ENCODE assay signal across 26 cellular contexts in genomic region chr6:22519237-22519636, GRCh38. TPM values are rescaled to one million over a fixed set of nuclear protein-coding genes. Genes with fewer than 3 reads are reported as not detected.
DNase-seq lines count a peak whose midpoint lies in the region; ATAC-seq and TF ChIP-seq lines count a peak whose summit lies in the region.
"Had no signal": no experiment of that assay in that cellular context is flagged by ENCODE, and none has a peak within 500 bp of the region (broad histone marks: within the 10 kb centered on the region; RNA-seq: fewer than 3 reads in every experiment).

No MANE protein-coding gene starts in this region.

- no peak overlapping the region for H3K9ac ChIP-seq in Loucy (ENCODE audit: low read depth, low read length, poor library complexity, severe bottlenecking)
- no peak overlapping the region for H3K9ac ChIP-seq in neural progenitor cell
- H3K9ac ChIP-seq: BLaER1 had no signal

- no peak overlapping the region for H3K4me3 ChIP-seq in Loucy (ENCODE audit: low read length, poor library complexity, severe bottlenecking)
- no peak overlapping the region for H3K4me3 ChIP-seq in neural progenitor cell
- H3K4me3 ChIP-seq in heart left ventricle = no peak overlapping the region
- H3K4me3 ChIP-seq: BLaER1, MG63 had no signal

- H3K4me1 ChIP-seq in Loucy (ENCODE audit: insufficient read depth, low read length, poor library complexity, severe bottlenecking) = no peaks in the 10 kb centered on the region
- no peaks in the 10 kb centered on the region for H3K4me1 ChIP-seq in neural progenitor cell
- no peaks in the 10 kb centered on the region for H3K4me1 ChIP-seq in heart left ventricle
- H3K4me1 ChIP-seq: BLaER1 had no signal

- H3K27me3 Mint-ChIP-seq in neural progenitor cell (ENCODE audit: insufficient read depth, low read depth) = no peaks in the 10 kb centered on the region
- H3K27me3 Mint-ChIP-seq: CD4-positive, CD25-positive, alpha-beta regulatory T cell had no signal

- H3K9me3 ChIP-seq in Loucy (ENCODE audit: insufficient read depth, low read depth, low read length) (no peaks in the 10 kb centered on the region), neural progenitor cell (ENCODE audit: low read depth) (no peaks in the 10 kb centered on the region), heart left ventricle (no peaks in the 10 kb centered on the region)
- H3K9me3 ChIP-seq: BLaER1, MG63 had no signal

- no peak for ATAC-seq in heart left ventricle
- ATAC-seq: Panc1 had no signal

- DNase-seq in neural progenitor cell (ENCODE audit: low spot score) = no peak
- no peak for DNase-seq in D341Med (ENCODE audit: low spot score)
- no peak for DNase-seq in cerebellar nuclear complex (lab: John Stamatoyannopoulos, UW)
- DNase-seq in heart left ventricle = no peak
- DNase-seq: CD4-positive, CD25-positive, alpha-beta regulatory T cell; DMS53; H7; KBM-7; MG63; NCI-H1105 treated with DMSO at 0.1 percent for 48 hours; NCI-H146; NCI-H1930; NCI-H446 treated with DMSO at 0.1 percent for 48 hours; NCI-H526; SHP77 had no signal

- H3K79me2 ChIP-seq in Loucy (ENCODE audit: insufficient read depth, low read length) (no peaks in the 10 kb centered on the region), neural progenitor cell (ENCODE audit: low read depth) (no peaks in the 10 kb centered on the region)

- H3K27me3 ChIP-seq in Loucy (ENCODE audit: insufficient read depth, low read length, poor library complexity, severe bottlenecking) = no peaks in the 10 kb centered on the region
- H3K27me3 ChIP-seq in neural progenitor cell = no peaks in the 10 kb centered on the region
- H3K27me3 ChIP-seq in heart left ventricle = no peaks in the 10 kb centered on the region
- H3K27me3 ChIP-seq: BLaER1, MG63 had no signal

- H3F3A ChIP-seq in Loucy (ENCODE audit: low read depth) (no peaks in the 10 kb centered on the region), neural progenitor cell (ENCODE audit: low read depth) (no peaks in the 10 kb centered on the region)

- H3K4me2 ChIP-seq in Loucy (ENCODE audit: low read depth, low read length, poor library complexity, severe bottlenecking) (no peak overlapping the region), neural progenitor cell (no peak overlapping the region)
- H3K4me2 ChIP-seq: BLaER1 had no signal

- H2AFZ ChIP-seq in Loucy (ENCODE audit: low read length) = no peak overlapping the region
- no peak overlapping the region for H2AFZ ChIP-seq in neural progenitor cell (replicated peaks)

- H3K27ac Mint-ChIP-seq in neural progenitor cell = no peak overlapping the region
- H3K27ac Mint-ChIP-seq: CD4-positive, CD25-positive, alpha-beta regulatory T cell had no signal

- intact Hi-C loops in heart left ventricle (cut with DNase I) = no loop called here

- H3K27ac ChIP-seq in 22Rv1 (no peak overlapping the region), VCaP (peak overlapping the region; percentile 88), neural progenitor cell (no peak overlapping the region), heart left ventricle (no peak overlapping the region)
- H3K27ac ChIP-seq: BLaER1, RWPE1 had no signal

- peaks cover 2% of the 10 kb centered on the region for H3K9me3 Mint-ChIP-seq in neural progenitor cell

- H3K36me3 ChIP-seq in Loucy (ENCODE audit: insufficient read depth, low read length) = no peaks in the 10 kb centered on the region
- no peaks in the 10 kb centered on the region for H3K36me3 ChIP-seq in neural progenitor cell
- no peaks in the 10 kb centered on the region for H3K36me3 ChIP-seq in heart left ventricle
- H3K36me3 ChIP-seq: BLaER1, MG63 had no signal

- TF ChIP-seq CTCF in 22Rv1 (IDR thresholded peaks at IDR 0.05) (peak; percentile 32), Loucy (conservative IDR thresholded peaks at IDR 0.05; ENCODE audit: low read length) (peak; percentile 58), VCaP (conservative IDR thresholded peaks at IDR 0.05) (no peak), neural progenitor cell (IDR thresholded peaks at IDR 0.05) (peak; percentile 38), heart left ventricle (IDR thresholded peaks at IDR 0.05) (no peak)

- peaks cover under 1% of the 10 kb centered on the region for H3K4me1 Mint-ChIP-seq in neural progenitor cell
- H3K4me1 Mint-ChIP-seq: CD4-positive, CD25-positive, alpha-beta regulatory T cell had no signal

- TF ChIP-seq POLR2A in heart left ventricle (IDR thresholded peaks at IDR 0.05) = no peak

- WGBS in heart left ventricle, 4 donors = 97% methylated on average over 2 of the region's 2 CpGs

- no peaks in the 10 kb centered on the region for H3K9me2 ChIP-seq in Loucy (replicated peaks; ENCODE audit: low read depth, low read length)

- H4K20me1 ChIP-seq in Loucy (ENCODE audit: insufficient read depth, low read length, poor library complexity, severe bottlenecking) (no peaks in the 10 kb centered on the region), neural progenitor cell (ENCODE audit: low read depth) (no peaks in the 10 kb centered on the region)
- H4K20me1 ChIP-seq: BLaER1 had no signal

- no peaks in the 10 kb centered on the region for H3K36me3 Mint-ChIP-seq in neural progenitor cell
- H3K36me3 Mint-ChIP-seq: CD4-positive, CD25-positive, alpha-beta regulatory T cell had no signal

- H3K4me3 Mint-ChIP-seq in neural progenitor cell = no peak overlapping the region
- H3K4me3 Mint-ChIP-seq: CD4-positive, CD25-positive, alpha-beta regulatory T cell had no signal

RNA-seq across cellular contexts. Expression of gene HDGFL1, which starts 50.1 kb away (rescaled TPM):
- total RNA-seq in neural progenitor cell (ENCODE audit: low replicate concordance) (not detected in 2 replicates), heart left ventricle (not detected)
- polyA plus RNA-seq in heart left ventricle = not detected
- total RNA-seq: A172; CD4-positive, CD25-positive, alpha-beta regulatory T cell; Daoy; G401; H7; LHCN-M2 had no signal
- polyA plus RNA-seq: AG04450; CD4-positive, CD25-positive, alpha-beta regulatory T cell had no signal

Comparison
In these comparisons a context has a peak if more than half of its experiments do, and no peak if none do; other contexts are left out.
1. CTCF ChIP-seq: peak in 22Rv1 (single experiment), Loucy (single experiment) and neural progenitor cell (single experiment); none in VCaP (single experiment) and heart left ventricle (0 of 12).